Comparison of ENCODE assay signal across 8 cellular contexts in the genomic region with DNA sequence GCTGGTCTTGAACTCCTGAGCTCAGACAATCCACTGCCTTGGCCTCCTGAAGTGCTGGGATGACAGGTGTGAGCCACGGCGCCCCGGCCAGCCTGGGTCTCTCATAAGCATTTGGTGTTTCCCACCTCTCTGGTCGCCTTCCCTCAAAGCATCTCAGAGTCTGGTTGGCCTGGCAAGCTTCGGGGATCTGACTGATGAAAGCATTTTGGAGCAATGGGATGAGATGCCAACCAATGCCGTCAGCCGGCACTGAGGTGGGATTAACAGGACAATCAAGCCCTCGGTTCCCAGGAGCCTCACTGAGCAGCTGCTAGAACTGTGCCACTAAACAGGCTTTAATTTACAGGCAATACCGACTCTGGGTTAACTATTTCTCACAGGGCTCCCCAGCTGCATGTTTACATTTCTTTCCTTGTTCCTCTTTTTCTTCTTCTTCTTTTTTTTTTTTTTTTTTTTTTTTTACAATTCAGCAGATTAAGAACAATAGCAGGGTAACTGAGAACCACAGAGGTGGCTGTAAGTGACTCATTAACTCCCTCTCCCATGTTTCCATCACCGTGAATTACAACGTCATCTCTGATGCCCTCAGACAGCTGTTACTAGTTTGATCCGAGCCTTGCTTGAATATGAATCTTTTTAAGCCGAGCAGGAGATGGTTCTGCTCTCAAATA. TPM values are rescaled to one million over a fixed set of nuclear protein-coding genes. Genes with fewer than 3 reads are reported as not detected.
DNase-seq lines count a peak whose midpoint lies in the region; ATAC-seq and TF ChIP-seq lines count a peak whose summit lies in the region.

No MANE protein-coding gene starts in this region.

- WGBS in esophagus squamous epithelium, 2 donors = 66 to 75% methylated on average over 8 to 13 of the region's 13 CpGs

- TF ChIP-seq POLR2A in esophagus squamous epithelium (IDR thresholded peaks at IDR 0.05) = no peak

- H3K36me3 Mint-ChIP-seq in T-helper 2 cell treated with Interferon-gamma antibody and Interleukin-4, amounts not matched to agents 5 μg/mL and 100 μg/mL, for 36 hours (ENCODE audit: low read depth) = peaks cover 14% of the 10 kb centered on the region
- H3K36me3 Mint-ChIP-seq in stimulated activated memory B cell treated with anti-CD40 and anti-IgM and Interleukin-4, amounts not matched to agents 10 μg/mL and 1 μg/mL and 100 μg/mL, for 72 hours = peaks cover 10% of the 10 kb centered on the region

- no peaks in the 10 kb centered on the region for H3K27me3 Mint-ChIP-seq in T-helper 2 cell treated with Interferon-gamma antibody and Interleukin-4, amounts not matched to agents 5 μg/mL and 100 μg/mL, for 36 hours (ENCODE audit: low read depth)
- H3K27me3 Mint-ChIP-seq in stimulated activated memory B cell treated with anti-CD40 and anti-IgM and Interleukin-4, amounts not matched to agents 10 μg/mL and 1 μg/mL and 100 μg/mL, for 72 hours = no peaks in the 10 kb centered on the region

- no peak for DNase-seq in T-helper 2 cell treated with Interferon-gamma antibody and Interleukin-4, amounts not matched to agents 5 μg/mL and 100 μg/mL, for 36 hours (ENCODE audit: low spot score)
- DNase-seq in T-helper 2 cell (no peak), SIG-M5 treated with dmso at 0.1 percent for 504 hours (lab: John Stamatoyannopoulos, UW; ENCODE audit: unreplicated experiment) (peak; percentile 96), SW480 (ENCODE audit: low spot score) (no peak), COLO829 (ENCODE audit: low spot score) (no peak), esophagus squamous epithelium (lab: John Stamatoyannopoulos, UW) (no peak)

- H3K27ac ChIP-seq in esophagus squamous epithelium = no peak overlapping the region

- peaks cover 19 to 51% (median 41%) of the 10 kb centered on the region in 3 donors for H3K4me1 ChIP-seq in esophagus squamous epithelium

- no peaks in the 10 kb centered on the region for H3K9me3 ChIP-seq in esophagus squamous epithelium

- peak; percentile 45 for ATAC-seq in HG03095 (IDR thresholded peaks at IDR 0.05; ENCODE audit: unreplicated experiment)
- peak; percentile 90 for ATAC-seq in stimulated activated memory B cell treated with anti-CD40 and anti-IgM and Interleukin-4, amounts not matched to agents 10 μg/mL and 1 μg/mL and 100 μg/mL, for 72 hours

- H3K9me3 Mint-ChIP-seq in T-helper 2 cell treated with Interferon-gamma antibody and Interleukin-4, amounts not matched to agents 5 μg/mL and 100 μg/mL, for 36 hours = no peaks in the 10 kb centered on the region
- peaks cover 6% of the 10 kb centered on the region for H3K9me3 Mint-ChIP-seq in stimulated activated memory B cell treated with anti-CD40 and anti-IgM and Interleukin-4, amounts not matched to agents 10 μg/mL and 1 μg/mL and 100 μg/mL, for 72 hours

- no peak overlapping the region for H3K4me3 ChIP-seq in esophagus squamous epithelium

- H3K36me3 ChIP-seq in esophagus squamous epithelium = no peaks in the 10 kb centered on the region

- no peaks in the 10 kb centered on the region for H3K27me3 ChIP-seq in esophagus squamous epithelium

- peaks cover 33% of the 10 kb centered on the region for H3K4me1 Mint-ChIP-seq in T-helper 2 cell treated with Interferon-gamma antibody and Interleukin-4, amounts not matched to agents 5 μg/mL and 100 μg/mL, for 36 hours (ENCODE audit: low read depth)
- peaks cover 90% of the 10 kb centered on the region for H3K4me1 Mint-ChIP-seq in stimulated activated memory B cell treated with anti-CD40 and anti-IgM and Interleukin-4, amounts not matched to agents 10 μg/mL and 1 μg/mL and 100 μg/mL, for 72 hours

- intact Hi-C loops in esophagus squamous epithelium (cut with DNase I) = loop anchor here (5.0 kb wide), 1 partner anchor 278 kb away; no protein-coding TSS in a partner anchor

- H3K27ac Mint-ChIP-seq in T-helper 2 cell treated with Interferon-gamma antibody and Interleukin-4, amounts not matched to agents 5 μg/mL and 100 μg/mL, for 36 hours = peak overlapping the region; percentile 26
- peak overlapping the region; percentile 77 for H3K27ac Mint-ChIP-seq in stimulated activated memory B cell treated with anti-CD40 and anti-IgM and Interleukin-4, amounts not matched to agents 10 μg/mL and 1 μg/mL and 100 μg/mL, for 72 hours

- TF ChIP-seq CTCF in esophagus squamous epithelium (IDR thresholded peaks at IDR 0.05) = no peak

- no peak overlapping the region for H3K4me3 Mint-ChIP-seq in T-helper 2 cell treated with Interferon-gamma antibody and Interleukin-4, amounts not matched to agents 5 μg/mL and 100 μg/mL, for 36 hours
- peak overlapping the region; percentile 68 for H3K4me3 Mint-ChIP-seq in stimulated activated memory B cell treated with anti-CD40 and anti-IgM and Interleukin-4, amounts not matched to agents 10 μg/mL and 1 μg/mL and 100 μg/mL, for 72 hours

RNA-seq across cellular contexts. Expression of a gene that starts 38.0 kb away (rescaled TPM):
- 10 to 100 TPM; 14.9 to 66.8 (median 26.3) TPM for total RNA-seq in esophagus squamous epithelium
